Comparison of ENCODE assay signal across 10 cellular contexts in genomic region chr1:221845650-221846371, GRCh38.
DNase-seq lines count a peak whose midpoint lies in the region; ATAC-seq, FAIRE-seq and TF ChIP-seq lines count a peak whose summit lies in the region.
"Had no signal": no experiment of that assay in that cellular context is flagged by ENCODE, and none has a peak within 500 bp of the region (broad histone marks: within the 10 kb centered on the region; RNA-seq: fewer than 3 reads in every experiment).

No MANE protein-coding gene starts in this region.

- H3K4me3 ChIP-seq in left lung (no peak overlapping the region), small intestine (ENCODE audit: low read depth in 1 of 2, low read length in 2 of 2) (no peak overlapping the region)

- H3K9me3 ChIP-seq in left lung = no peaks in the 10 kb centered on the region
- H3K9me3 ChIP-seq in small intestine (ENCODE audit: control insufficient read depth, low read depth) = no peaks in the 10 kb centered on the region

- H3K4me1 ChIP-seq in left lung = peaks cover 0 to 9% of the 10 kb centered on the region in 2 donors
- H3K4me1 ChIP-seq in small intestine (ENCODE audit: control insufficient read depth in 2 of 2, insufficient read depth in 1 of 2, low read depth in 1 of 2, low read length in 1 of 2) = no peaks in the 10 kb centered on the region

- no peak for TF ChIP-seq CTCF in left lung (IDR thresholded peaks at IDR 0.05)

- ATAC-seq in left lung (peak; percentile 73), HG03354 (IDR thresholded peaks at IDR 0.05; ENCODE audit: poor library complexity, severe bottlenecking, unreplicated experiment) (no peak), GM19324 (IDR thresholded peaks at IDR 0.05; ENCODE audit: low FRiP score, unreplicated experiment) (no peak)
- ATAC-seq: naive thymus-derived CD4-positive, alpha-beta T cell had no signal

- 27 to 54% (median 53%) methylated on average over 9 of the region's 9 CpGs for WGBS in small intestine, 3 donors

- intact Hi-C loops in left lung (cut with DNase I) = no loop called here

- H3K36me3 ChIP-seq in left lung = no peaks in the 10 kb centered on the region
- H3K36me3 ChIP-seq in small intestine (ENCODE audit: control insufficient read depth in 2 of 2, insufficient read depth in 2 of 2, low read length in 2 of 2) = no peaks in the 10 kb centered on the region

- H3K27ac ChIP-seq in left lung (no peak overlapping the region), small intestine (ENCODE audit: low read depth in 1 of 2, low read length in 1 of 2) (no peak overlapping the region)

- H3K27me3 ChIP-seq in left lung (no peaks in the 10 kb centered on the region), small intestine (ENCODE audit: control insufficient read depth in 2 of 2, insufficient read depth in 2 of 2, low read length in 2 of 2) (no peaks in the 10 kb centered on the region)

- no peak for FAIRE-seq in small intestine (lab: Jason Lieb, UNC)
- FAIRE-seq: D721Med had no signal

- DNase-seq in AG08396 (ENCODE audit: low spot score) (peak; percentile 64), M059J (ENCODE audit: low read depth) (peak; percentile 89), amniotic stem cell (lab: John Stamatoyannopoulos, UW) (peak; percentile 67), left lung (no peak), small intestine (no peak)
- no peak for DNase-seq in activated CD4-positive, alpha-beta T cell treated with anti-CD3 and anti-CD28 coated beads for 48 hours
- DNase-seq: naive thymus-derived CD4-positive, alpha-beta T cell had no signal

Comparison
In these comparisons a context has a peak if more than half of its experiments do, and no peak if none do; other contexts are left out.
1. DNase-seq: peak in AG08396 (single experiment), M059J (single experiment) and amniotic stem cell (single experiment); none in left lung (0 of 2), small intestine (single experiment) and activated CD4-positive, alpha-beta T cell treated with anti-CD3 and anti-CD28 coated beads for 48 hours (single experiment).